ENCODE assay signal across 23 cellular contexts in the genomic region with DNA sequence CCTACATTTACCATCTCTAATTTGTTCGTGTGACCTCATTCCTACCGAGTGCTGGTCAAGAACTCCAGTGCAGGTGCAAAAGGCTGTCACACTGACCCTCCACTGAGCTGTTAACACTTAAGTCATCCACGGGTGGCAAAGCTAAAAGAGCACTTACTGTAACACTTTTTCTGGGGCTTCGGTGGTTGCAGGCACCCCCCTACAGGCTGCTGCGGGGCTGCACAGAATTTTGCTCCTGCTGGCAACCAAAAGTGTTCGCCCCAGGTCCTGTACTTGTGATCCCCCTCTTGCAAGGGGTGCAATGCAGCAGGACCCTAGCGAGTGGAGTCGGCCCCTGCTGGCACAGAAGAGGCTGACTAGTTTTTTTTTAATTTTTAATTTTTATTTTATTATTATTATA.
DNase-seq lines count a peak whose midpoint lies in the region; ATAC-seq, FAIRE-seq and TF ChIP-seq lines count a peak whose summit lies in the region.
"Had no signal": no experiment of that assay in that cellular context is flagged by ENCODE, and none has a peak within 500 bp of the region (broad histone marks: within the 10 kb centered on the region; RNA-seq: fewer than 3 reads in every experiment).

No MANE protein-coding gene starts in this region.

- H3K56ac ChIP-seq in H9 (ENCODE audit: insufficient read length, low read depth, low read length) (no peak overlapping the region), H1 (replicated peaks; ENCODE audit: insufficient read length, low read depth, low read length) (no peak overlapping the region)

- peaks cover 0 to 5% (median 0%) of the 10 kb centered on the region in 3 experiments; a peak in 1 of 7 replicates for H3K36me3 Mint-ChIP-seq in H9 (ENCODE audit: insufficient read depth in 1 of 3, low read depth in 3 of 3)
- H3K36me3 Mint-ChIP-seq: CD4-positive, CD25-positive, alpha-beta regulatory T cell; CD8-positive, alpha-beta memory T cell had no signal

- H4K20me1 ChIP-seq in H9 (ENCODE audit: control insufficient read depth, insufficient read depth, insufficient read length) = no peaks in the 10 kb centered on the region
- no peaks in the 10 kb centered on the region for H4K20me1 ChIP-seq in OCI-LY3 (ENCODE audit: insufficient read depth, low read length)
- H4K20me1 ChIP-seq in H1 (replicated peaks in 1 of 2; ENCODE audit: control insufficient read depth in 1 of 2, insufficient read depth in 2 of 2, low read length in 2 of 2) = no peaks in the 10 kb centered on the region
- H4K20me1 ChIP-seq: BLaER1 treated with 17β-estradiol and CSF1 and Interleukin-3, amounts not matched to agents 10 nM and 100 nM had no signal

- H3K4me1 ChIP-seq in H9 (ENCODE audit: insufficient read depth, low read length) = no peaks in the 10 kb centered on the region
- peaks cover 7% of the 10 kb centered on the region; the same call in 1 of the 2 replicates for H3K4me1 ChIP-seq in OCI-LY3 (ENCODE audit: low read length)
- H3K4me1 ChIP-seq in H1 (replicated peaks in 1 of 4; ENCODE audit: control insufficient read depth in 3 of 4, insufficient read depth in 4 of 4, low read length in 3 of 4) = no peaks in the 10 kb centered on the region
- H3K4me1 ChIP-seq: BLaER1 treated with 17β-estradiol and CSF1 and Interleukin-3, amounts not matched to agents 10 nM and 100 nM had no signal

- H3K14ac ChIP-seq in H9 (ENCODE audit: insufficient read depth, low read length) (no peak overlapping the region), H1 (ENCODE audit: insufficient read length) (no peak overlapping the region)

- DNase-seq in H9 = no peak
- DNase-seq in H1 (ENCODE audit: low read depth in 1 of 2, low spot score in 2 of 2) = no peak
- DNase-seq in mesenteric fat pad (ENCODE audit: low spot score) = peak; percentile 59
- no peak for DNase-seq in EL
- no peak for DNase-seq in dermis blood vessel endothelial cell
- DNase-seq: CD4-positive, CD25-positive, alpha-beta regulatory T cell; CD8-positive, alpha-beta memory T cell; COR-L47; DMS 273 treated with DMSO at 0.1 percent for 48 hours; DMS53; DND-41; GDM1; HFFc6; IMR-90; KBM-7 had no signal

- H4K91ac ChIP-seq in H9 (ENCODE audit: insufficient read length, low read depth, low read length) = no peak overlapping the region
- H4K91ac ChIP-seq in H1 (replicated peaks; ENCODE audit: insufficient read length, low read length) = no peak overlapping the region

- FAIRE-seq in H1 (lab: Jason Lieb, UNC) = no peak
- FAIRE-seq: GM12892, GM18507, HTR-8/SVneo had no signal

- H2BK5ac ChIP-seq in H9 (ENCODE audit: insufficient read length, low read length) (no peak overlapping the region), H1 (ENCODE audit: low read depth, low read length) (no peak overlapping the region)

- H3K23ac ChIP-seq in H9 (ENCODE audit: insufficient read length, low read depth, low read length) (no peak overlapping the region), H1 (ENCODE audit: insufficient read length) (no peak overlapping the region)

- no peak overlapping the region for H3T11ph ChIP-seq in H9 (ENCODE audit: low read length)

- CTCF ChIA-PET in H1 (lab: Charles Lee; ENCODE audit: partially characterized antibody) = interaction anchor here (0.6 to 0.8 kb wide), 2 partner anchors 62 to 385 kb away, joined by 3 to 4 read pairs; no protein-coding TSS in a partner anchor

- POLR2A ChIA-PET in H1 (lab: Charles Lee; ENCODE audit: partially characterized antibody) = no interaction called here

- H3K18ac ChIP-seq in H9 (ENCODE audit: insufficient read length, low read depth, low read length) = no peak overlapping the region
- no peak overlapping the region for H3K18ac ChIP-seq in H1 (ENCODE audit: extremely low read depth, low read length)

- H2AFZ ChIP-seq in H9 (ENCODE audit: low read length) (no peak overlapping the region), OCI-LY3 (ENCODE audit: low read depth, low read length) (no peak overlapping the region), H1 (ENCODE audit: low read length) (no peak overlapping the region)

- H4K5ac ChIP-seq in H9 (ENCODE audit: insufficient read length, low read depth, low read length) (no peak overlapping the region), H1 (ENCODE audit: insufficient read length, low read depth, low read length) (no peak overlapping the region)

- H2BK20ac ChIP-seq in H9 (ENCODE audit: low read depth, low read length, poor library complexity, severe bottlenecking) (no peak overlapping the region), H1 (ENCODE audit: low read length) (no peak overlapping the region)

- TF ChIP-seq CTCF in H9 (conservative IDR thresholded peaks at IDR 0.05) = peak; percentile 35; the same call in 2 of the 3 replicates
- TF ChIP-seq CTCF in OCI-LY3 (IDR thresholded peaks at IDR 0.05; ENCODE audit: low read depth, low read length) = 0 out of 2 replicates have a peak, but pooled peaks have one; percentile 7
- TF ChIP-seq CTCF in H1 (IDR thresholded peaks at IDR 0.05; ENCODE audit: control extremely low read depth in 1 of 3, insufficient read depth in 1 of 3, low read depth in 1 of 3, low read length in 3 of 3) = peak; percentile 10 to 27 (median 25); a peak in 3 of 4 replicates

- H3K4me2 ChIP-seq in H9 (ENCODE audit: insufficient read depth, insufficient read length, low read length) (no peak overlapping the region), OCI-LY3 (ENCODE audit: low read length) (no peak overlapping the region), H1 (ENCODE audit: insufficient read depth in 1 of 2, low read depth in 2 of 2, low read length in 2 of 2) (no peak overlapping the region)
- H3K4me2 ChIP-seq: BLaER1 treated with 17β-estradiol and CSF1 and Interleukin-3, amounts not matched to agents 10 nM and 100 nM had no signal

- ATAC-seq in GM18870 (IDR thresholded peaks at IDR 0.05; ENCODE audit: unreplicated experiment) = no peak
- ATAC-seq: HCT116 had no signal

- H3K4me3 Mint-ChIP-seq in H9 = no peak overlapping the region
- H3K4me3 Mint-ChIP-seq: B cell; CD8-positive, alpha-beta memory T cell; HFFc6 had no signal

- no peaks in the 10 kb centered on the region for H3K79me1 ChIP-seq in H9 (ENCODE audit: insufficient read depth, low read depth, low read length, poor library complexity, severe bottlenecking)
- no peaks in the 10 kb centered on the region for H3K79me1 ChIP-seq in H1 (ENCODE audit: low read depth, low read length)

- WGBS in H9 (ENCODE audit: extremely low coverage, insufficient read length, low lambda C conversion rate) = no CpG with 5 or more reads among the region's 8 CpGs
- WGBS in H1 (ENCODE audit: extremely low coverage in 1 of 2, insufficient coverage in 1 of 2, insufficient read length in 1 of 2, insufficient replicate concordance in 2 of 2, low coverage in 1 of 2, low lambda C conversion rate in 2 of 2, missing lambda C conversion rate in 1 of 2), 2 experiments = 92% methylated on average over 8 of the region's 8 CpGs; no CpG with 5 or more reads in 1 of the 2 experiments

- no peak for TF ChIP-seq POLR2A in H1 (IDR thresholded peaks at IDR 0.05; ENCODE audit: control extremely low read depth in 1 of 2, low read depth in 2 of 2, low read length in 2 of 2)

- H2BK12ac ChIP-seq in H9 (ENCODE audit: insufficient read length, low read depth, low read length) (no peak overlapping the region), H1 (ENCODE audit: low read depth, low read length) (no peak overlapping the region)

- no peak overlapping the region for H2BK15ac ChIP-seq in H9 (ENCODE audit: low read depth, low read length)
- H2BK15ac ChIP-seq in H1 (ENCODE audit: low read length) = no peak overlapping the region

- no peaks in the 10 kb centered on the region for H3K4me1 Mint-ChIP-seq in H9
- H3K4me1 Mint-ChIP-seq: B cell; CD4-positive, CD25-positive, alpha-beta regulatory T cell; CD8-positive, alpha-beta memory T cell had no signal

- H3K27ac ChIP-seq in H9 (ENCODE audit: insufficient read length, low read depth, low read length) = no peak overlapping the region
- H3K27ac ChIP-seq in OCI-LY3 (ENCODE audit: low read length) = no peak overlapping the region
- no peak overlapping the region for H3K27ac ChIP-seq in H1 (ENCODE audit: low read depth, low read length)
- H3K27ac ChIP-seq: BLaER1 treated with 17β-estradiol and CSF1 and Interleukin-3, amounts not matched to agents 10 nM and 100 nM had no signal

- H3K9me3 Mint-ChIP-seq in H9 = peaks cover 4 to 5% of the 10 kb centered on the region in 2 experiments; a peak in 3 of 5 replicates

- H2AK5ac ChIP-seq in H9 (ENCODE audit: insufficient read length, low read length) (no peak overlapping the region), H1 (ENCODE audit: low read depth, low read length) (no peak overlapping the region)

- H3K9me3 ChIP-seq in H9 (ENCODE audit: control insufficient read depth, low read depth, low read length) (no peaks in the 10 kb centered on the region), OCI-LY3 (ENCODE audit: insufficient read depth, low read length) (no peaks in the 10 kb centered on the region), H1 (ENCODE audit: insufficient read depth in 2 of 2, low read depth in 1 of 2, low read length in 1 of 2) (no peaks in the 10 kb centered on the region)
- H3K9me3 ChIP-seq: BLaER1 treated with 17β-estradiol and CSF1 and Interleukin-3, amounts not matched to agents 10 nM and 100 nM had no signal

- TF ChIP-seq RAD21 in H1 (IDR thresholded peaks at IDR 0.05 in 1 of 2, conservative IDR thresholded peaks at IDR 0.05 in 1 of 2; ENCODE audit: low read depth in 2 of 2, low read length in 2 of 2) = peak; percentile 37 to 53; a peak in 3 of 4 replicates

- no peak for TF ChIP-seq EP300 in H1 (IDR thresholded peaks at IDR 0.05; ENCODE audit: borderline replicate concordance in 1 of 2, low read depth in 2 of 2, low read length in 2 of 2)

- no peak overlapping the region for H4K8ac ChIP-seq in H9 (replicated peaks; ENCODE audit: insufficient read length, low read depth, low read length)
- no peak overlapping the region for H4K8ac ChIP-seq in H1 (ENCODE audit: extremely low read depth, insufficient read depth, low read length)

- no peak overlapping the region for H3K27ac Mint-ChIP-seq in H9
- H3K27ac Mint-ChIP-seq: B cell; CD8-positive, alpha-beta memory T cell; HFFc6 had no signal

- no peaks in the 10 kb centered on the region for H3K27me3 Mint-ChIP-seq in H9 (ENCODE audit: low read depth)
- H3K27me3 Mint-ChIP-seq: B cell; CD4-positive, CD25-positive, alpha-beta regulatory T cell; CD8-positive, alpha-beta memory T cell had no signal

- H3K4me3 ChIP-seq in OCI-LY3 (ENCODE audit: low read length) (no peak overlapping the region), H1 (ENCODE audit: extremely low read depth in 1 of 4, insufficient read depth in 2 of 4, low read depth in 3 of 4, low read length in 4 of 4) (no peak overlapping the region)
- H3K4me3 ChIP-seq: BLaER1 treated with 17β-estradiol and CSF1 and Interleukin-3, amounts not matched to agents 10 nM and 100 nM had no signal

- H3K36me3 ChIP-seq in OCI-LY3 (replicated peaks; ENCODE audit: low read depth, low read length) (no peaks in the 10 kb centered on the region), H1 (ENCODE audit: control insufficient read depth in 2 of 4, insufficient read depth in 4 of 4, low read length in 3 of 4) (no peaks in the 10 kb centered on the region)
- H3K36me3 ChIP-seq: BLaER1 treated with 17β-estradiol and CSF1 and Interleukin-3, amounts not matched to agents 10 nM and 100 nM had no signal

- H3K27me3 ChIP-seq in H9 (ENCODE audit: insufficient read depth, low read length) (no peaks in the 10 kb centered on the region), OCI-LY3 (ENCODE audit: low read depth, low read length) (no peaks in the 10 kb centered on the region), H1 (replicated peaks in 1 of 4; ENCODE audit: control insufficient read depth in 3 of 4, extremely low read depth in 1 of 4, insufficient read depth in 3 of 4, low read length in 3 of 4) (no peaks in the 10 kb centered on the region)
- H3K27me3 ChIP-seq: BLaER1 treated with 17β-estradiol and CSF1 and Interleukin-3, amounts not matched to agents 10 nM and 100 nM had no signal

- no peaks in the 10 kb centered on the region for H3K23me2 ChIP-seq in H9 (ENCODE audit: insufficient read length, low read depth, low read length, poor library complexity, severe bottlenecking)
- H3K23me2 ChIP-seq in H1 (ENCODE audit: low read depth, low read length) = no peaks in the 10 kb centered on the region

- no peak overlapping the region for H3K4ac ChIP-seq in H9 (ENCODE audit: low read depth, low read length)
- H3K4ac ChIP-seq in H1 (replicated peaks; ENCODE audit: insufficient read length, low read depth, low read length) = no peak overlapping the region

- H2BK120ac ChIP-seq in H9 (ENCODE audit: low read depth, low read length, poor library complexity, severe bottlenecking) = no peak overlapping the region
- H2BK120ac ChIP-seq in H1 (replicated peaks; ENCODE audit: low read depth, low read length) = no peak overlapping the region

- H3K79me2 ChIP-seq in H9 (ENCODE audit: insufficient read depth, low read length) (no peaks in the 10 kb centered on the region), OCI-LY3 (ENCODE audit: low read length) (no peaks in the 10 kb centered on the region), H1 (ENCODE audit: control insufficient read depth in 1 of 2, insufficient read depth in 2 of 2, low read length in 2 of 2) (no peaks in the 10 kb centered on the region)

- no peak overlapping the region for H3K9ac ChIP-seq in H9 (ENCODE audit: extremely low read depth, insufficient read length, low read length)
- H3K9ac ChIP-seq in OCI-LY3 (ENCODE audit: low read length) = no peak overlapping the region
- H3K9ac ChIP-seq in H1 (replicated peaks in 1 of 4; ENCODE audit: extremely low read depth in 1 of 4, low read depth in 3 of 4, low read length in 3 of 4) = no peak overlapping the region
- H3K9ac ChIP-seq: BLaER1 treated with 17β-estradiol and CSF1 and Interleukin-3, amounts not matched to agents 10 nM and 100 nM had no signal
